1 cellular context compared by ENCODE assay signal in genomic region chr9:126377521-126377920, GRCh38.
TF ChIP-seq lines count a peak whose summit lies in the region.

No MANE protein-coding gene starts in this region.

TF ChIP-seq in HepG2, 621 proteins besides CTCF, POLR2A, EP300 and RAD21:
- no peak for TF ChIP-seq KMT2A (CRISPR knock-in tag; IDR thresholded peaks at IDR 0.05)
- TF ChIP-seq KLF13 (CRISPR knock-in tag; IDR thresholded peaks at IDR 0.05): no peak
- no peak for TF ChIP-seq TCF7 (IDR thresholded peaks at IDR 0.05; ENCODE audit: low read depth)
- no peak for TF ChIP-seq GZF1 (CRISPR knock-in tag; IDR thresholded peaks at IDR 0.05)
- TF ChIP-seq EEA1 (CRISPR knock-in tag; IDR thresholded peaks at IDR 0.05; ENCODE audit: borderline replicate concordance): no peak
